Comparison of ENCODE assay signal across 1 cellular context in the genomic region with DNA sequence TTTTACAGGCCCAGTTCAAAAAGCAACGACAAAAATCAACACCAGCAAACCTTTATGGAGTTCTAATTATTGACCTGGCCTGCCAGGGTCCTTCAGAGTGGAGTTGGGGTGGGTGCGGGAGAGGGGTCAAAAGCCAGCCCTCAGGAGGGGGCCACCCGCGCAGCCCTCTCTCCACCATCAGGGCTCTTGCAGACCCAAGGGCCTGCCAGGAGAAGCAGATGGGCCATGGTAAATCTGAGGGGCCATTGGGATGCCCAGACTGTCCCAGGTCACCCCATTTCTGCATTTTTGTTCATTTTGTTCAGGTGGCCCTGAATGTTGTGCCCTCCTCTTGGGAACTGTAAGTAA.
TF ChIP-seq lines count a peak whose summit lies in the region.

No MANE protein-coding gene starts in this region.

TF ChIP-seq in HepG2, 621 proteins besides CTCF, POLR2A, EP300 and RAD21 (continued from another document):
- TF ChIP-seq SKI (IDR thresholded peaks at IDR 0.05; ENCODE audit: partially characterized antibody) (no peak), ZNF563 (CRISPR knock-in tag; IDR thresholded peaks at IDR 0.05) (no peak)
- TF ChIP-seq, protein P1, sequence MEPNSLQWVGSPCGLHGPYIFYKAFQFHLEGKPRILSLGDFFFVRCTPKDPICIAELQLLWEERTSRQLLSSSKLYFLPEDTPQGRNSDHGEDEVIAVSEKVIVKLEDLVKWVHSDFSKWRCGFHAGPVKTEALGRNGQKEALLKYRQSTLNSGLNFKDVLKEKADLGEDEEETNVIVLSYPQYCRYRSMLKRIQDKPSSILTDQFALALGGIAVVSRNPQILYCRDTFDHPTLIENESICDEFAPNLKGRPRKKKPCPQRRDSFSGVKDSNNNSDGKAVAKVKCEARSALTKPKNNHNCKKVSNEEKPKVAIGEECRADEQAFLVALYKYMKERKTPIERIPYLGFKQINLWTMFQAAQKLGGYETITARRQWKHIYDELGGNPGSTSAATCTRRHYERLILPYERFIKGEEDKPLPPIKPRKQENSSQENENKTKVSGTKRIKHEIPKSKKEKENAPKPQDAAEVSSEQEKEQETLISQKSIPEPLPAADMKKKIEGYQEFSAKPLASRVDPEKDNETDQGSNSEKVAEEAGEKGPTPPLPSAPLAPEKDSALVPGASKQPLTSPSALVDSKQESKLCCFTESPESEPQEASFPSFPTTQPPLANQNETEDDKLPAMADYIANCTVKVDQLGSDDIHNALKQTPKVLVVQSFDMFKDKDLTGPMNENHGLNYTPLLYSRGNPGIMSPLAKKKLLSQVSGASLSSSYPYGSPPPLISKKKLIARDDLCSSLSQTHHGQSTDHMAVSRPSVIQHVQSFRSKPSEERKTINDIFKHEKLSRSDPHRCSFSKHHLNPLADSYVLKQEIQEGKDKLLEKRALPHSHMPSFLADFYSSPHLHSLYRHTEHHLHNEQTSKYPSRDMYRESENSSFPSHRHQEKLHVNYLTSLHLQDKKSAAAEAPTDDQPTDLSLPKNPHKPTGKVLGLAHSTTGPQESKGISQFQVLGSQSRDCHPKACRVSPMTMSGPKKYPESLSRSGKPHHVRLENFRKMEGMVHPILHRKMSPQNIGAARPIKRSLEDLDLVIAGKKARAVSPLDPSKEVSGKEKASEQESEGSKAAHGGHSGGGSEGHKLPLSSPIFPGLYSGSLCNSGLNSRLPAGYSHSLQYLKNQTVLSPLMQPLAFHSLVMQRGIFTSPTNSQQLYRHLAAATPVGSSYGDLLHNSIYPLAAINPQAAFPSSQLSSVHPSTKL (CRISPR knock-in tag; IDR thresholded peaks at IDR 0.05) = no peak
- TF ChIP-seq, protein P2, sequence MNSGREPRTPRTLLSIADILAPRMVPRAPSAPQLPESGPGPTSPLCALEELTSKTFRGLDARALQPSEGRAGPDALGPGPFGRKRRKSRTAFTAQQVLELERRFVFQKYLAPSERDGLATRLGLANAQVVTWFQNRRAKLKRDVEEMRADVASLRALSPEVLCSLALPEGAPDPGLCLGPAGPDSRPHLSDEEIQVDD (CRISPR knock-in tag; IDR thresholded peaks at IDR 0.05; ENCODE audit: borderline replicate concordance) = no peak
TF ChIP-seq in HepG2: peak in this region for 4.
